14 cellular contexts compared by ENCODE assay signal in genomic region chr2:138716183-138716582, GRCh38.
DNase-seq lines count a peak whose midpoint lies in the region; ATAC-seq and TF ChIP-seq lines count a peak whose summit lies in the region.
"Had no signal": no experiment of that assay in that cellular context is flagged by ENCODE, and none has a peak within 500 bp of the region (broad histone marks: within the 10 kb centered on the region; RNA-seq: fewer than 3 reads in every experiment).

No MANE protein-coding gene starts in this region.

- H3K9me3 Mint-ChIP-seq in chondrocyte (ENCODE audit: low read depth), result no peaks in the 10 kb centered on the region
- H3K9me3 Mint-ChIP-seq in naive thymus-derived CD4-positive, alpha-beta T cell, result peaks cover 0 to 2% (median 0%) of the 10 kb centered on the region in 11 donors

- peaks cover 19% of the 10 kb centered on the region for H3K27me3 Mint-ChIP-seq in chondrocyte (ENCODE audit: low read depth)
- H3K27me3 Mint-ChIP-seq in naive thymus-derived CD4-positive, alpha-beta T cell, result peaks cover 2 to 16% (median 7%) of the 10 kb centered on the region in 5 donors

- TF ChIP-seq CTCF in GM10266 (IDR thresholded peaks at IDR 0.05; ENCODE audit: control insufficient read depth, insufficient read depth, low read depth, missing control alignments) (peak; percentile 34), chondrocyte (IDR thresholded peaks at IDR 0.05) (peak; percentile 38)

- no peaks in the 10 kb centered on the region for H3K36me3 Mint-ChIP-seq in chondrocyte (ENCODE audit: low read depth)
- no peaks in the 10 kb centered on the region for H3K36me3 Mint-ChIP-seq in naive thymus-derived CD4-positive, alpha-beta T cell
- H3K36me3 Mint-ChIP-seq: CD4-positive, CD25-positive, alpha-beta regulatory T cell had no signal

- ATAC-seq in GM21360 (IDR thresholded peaks at IDR 0.05; ENCODE audit: unreplicated experiment) (peak; percentile 45), GM18873 (IDR thresholded peaks at IDR 0.05; ENCODE audit: low FRiP score, unreplicated experiment) (no peak)
- no peak for ATAC-seq in naive thymus-derived CD4-positive, alpha-beta T cell

- DNase-seq in GM10266 (ENCODE audit: extremely low spot score) (peak; percentile 8), Karpas-422 (peak; percentile 70), chondrocyte (ENCODE audit: low spot score) (no peak), NCI-H2227 (lab: John Stamatoyannopoulos, UW; ENCODE audit: unreplicated experiment) (no peak), inferior parietal cortex (ENCODE audit: extremely low spot score) (no peak)
- DNase-seq in naive thymus-derived CD4-positive, alpha-beta T cell, result no peak
- DNase-seq: activated CD4-positive, CD25-positive, alpha-beta regulatory T cell treated with anti-CD3 and anti-CD28 coated beads, Interleukin-2, amount 50 U/mL, for 72 hours; activated effector memory CD4-positive, alpha-beta T cell treated with Interleukin-2 at 50 U/mL for 16 hours; CD4-positive, CD25-positive, alpha-beta regulatory T cell; left ventricle myocardium inferior; NCI-H1930; Right ventricle myocardium superior had no signal

- H3K36me3 ChIP-seq in Karpas-422 (ENCODE audit: insufficient read depth, low read length), result no peaks in the 10 kb centered on the region
- no peaks in the 10 kb centered on the region for H3K36me3 ChIP-seq in naive thymus-derived CD4-positive, alpha-beta T cell (ENCODE audit: control insufficient read depth in 2 of 3, insufficient read depth in 3 of 3, low read length in 3 of 3)
- H3K36me3 ChIP-seq: left ventricle myocardium inferior had no signal

- no peak overlapping the region for H3K9ac ChIP-seq in Karpas-422 (ENCODE audit: low read length)

- H3K4me2 ChIP-seq in Karpas-422 (ENCODE audit: low read depth, low read length, poor library complexity, severe bottlenecking), result no peak overlapping the region

- no peaks in the 10 kb centered on the region for H3K27me3 ChIP-seq in Karpas-422 (ENCODE audit: low read length)
- H3K27me3 ChIP-seq in naive thymus-derived CD4-positive, alpha-beta T cell (ENCODE audit: control insufficient read depth in 2 of 2, insufficient read depth in 2 of 2, low read length in 2 of 2), result no peaks in the 10 kb centered on the region

- H4K20me1 ChIP-seq in Karpas-422 (ENCODE audit: insufficient read depth, low read depth, low read length), result no peaks in the 10 kb centered on the region

- no peaks in the 10 kb centered on the region for H3K4me1 ChIP-seq in Karpas-422 (ENCODE audit: low read length)
- no peaks in the 10 kb centered on the region for H3K4me1 ChIP-seq in naive thymus-derived CD4-positive, alpha-beta T cell (ENCODE audit: control insufficient read depth in 2 of 2, insufficient read depth in 2 of 2, low read length in 2 of 2)
- H3K4me1 ChIP-seq: left ventricle myocardium inferior had no signal

- H3K27ac ChIP-seq in Karpas-422 (ENCODE audit: low read length), result no peak overlapping the region
- H3K27ac ChIP-seq in naive thymus-derived CD4-positive, alpha-beta T cell (ENCODE audit: low read depth, low read length), result no peak overlapping the region
- H3K27ac ChIP-seq: left ventricle myocardium inferior had no signal

- no peaks in the 10 kb centered on the region for H3K79me2 ChIP-seq in Karpas-422 (ENCODE audit: low read length)

- H3K27ac Mint-ChIP-seq in chondrocyte (ENCODE audit: unreplicated experiment), result no peak overlapping the region
- no peak overlapping the region for H3K27ac Mint-ChIP-seq in naive thymus-derived CD4-positive, alpha-beta T cell
- H3K27ac Mint-ChIP-seq: CD4-positive, CD25-positive, alpha-beta regulatory T cell had no signal

- H3K9me3 ChIP-seq in Karpas-422 (ENCODE audit: low read length), result no peaks in the 10 kb centered on the region
- H3K9me3 ChIP-seq in naive thymus-derived CD4-positive, alpha-beta T cell (ENCODE audit: control insufficient read depth in 2 of 3, low read length in 3 of 3), result no peaks in the 10 kb centered on the region
- H3K9me3 ChIP-seq: left ventricle myocardium inferior had no signal

- H3K4me1 Mint-ChIP-seq in chondrocyte (ENCODE audit: low read depth), result no peaks in the 10 kb centered on the region
- no peaks in the 10 kb centered on the region for H3K4me1 Mint-ChIP-seq in naive thymus-derived CD4-positive, alpha-beta T cell

- intact Hi-C loops in naive thymus-derived CD4-positive, alpha-beta T cell (cut with micrococcal nuclease), result no loop called here

- POLR2A ChIA-PET in naive thymus-derived CD4-positive, alpha-beta T cell (lab: Charles Lee), result no interaction called here

- no peak overlapping the region for H3K4me3 ChIP-seq in Karpas-422 (ENCODE audit: low read length)
- no peak overlapping the region for H3K4me3 ChIP-seq in naive thymus-derived CD4-positive, alpha-beta T cell (ENCODE audit: low read length)
- H3K4me3 ChIP-seq: left ventricle myocardium inferior had no signal

- no peak overlapping the region for H2AFZ ChIP-seq in Karpas-422 (ENCODE audit: low read length)

- H3K4me3 Mint-ChIP-seq in chondrocyte (ENCODE audit: unreplicated experiment), result no peak overlapping the region
- no peak overlapping the region for H3K4me3 Mint-ChIP-seq in naive thymus-derived CD4-positive, alpha-beta T cell
- H3K4me3 Mint-ChIP-seq: CD4-positive, CD25-positive, alpha-beta regulatory T cell had no signal

- H3K9me2 ChIP-seq in Karpas-422 (replicated peaks; ENCODE audit: insufficient read depth, low read length), result no peaks in the 10 kb centered on the region

- CTCF ChIA-PET in naive thymus-derived CD4-positive, alpha-beta T cell (lab: Charles Lee), result no interaction called here

Comparison
In these comparisons a context has a peak if more than half of its experiments do, and no peak if none do; other contexts are left out.
1. DNase-seq: peak in GM10266 (single experiment) and Karpas-422 (single experiment); none in chondrocyte (single experiment), NCI-H2227 (single experiment), naive thymus-derived CD4-positive, alpha-beta T cell (0 of 9) and inferior parietal cortex (single experiment).